In genomic region chr1:230867119-230867902, GRCh38 we compare ENCODE assay signal across 8 cellular contexts. TPM values are rescaled to one million over a fixed set of nuclear protein-coding genes. Genes with fewer than 3 reads are reported as not detected.
DNase-seq lines count a peak whose midpoint lies in the region; ATAC-seq and TF ChIP-seq lines count a peak whose summit lies in the region.

No MANE protein-coding gene starts in this region.

- H3K4me1 ChIP-seq in GM23248 (ENCODE audit: insufficient read depth): peaks cover 54% of the 10 kb centered on the region

- peak overlapping the region; percentile 89 for H3K4me2 ChIP-seq in GM23248 (ENCODE audit: unreplicated experiment)

- H2AFZ ChIP-seq in GM23248: peak overlapping the region; percentile 65

- H3K9ac ChIP-seq in GM23248: peak overlapping the region; percentile 78

- POLR2A ChIA-PET in T-cell (lab: Charles Lee): no interaction called here

- peak overlapping the region; percentile 71 for H3K27ac ChIP-seq in GM23248

- no peaks in the 10 kb centered on the region for H3K9me2 ChIP-seq in GM23248 (ENCODE audit: insufficient read depth)

- no peaks in the 10 kb centered on the region for H3K36me3 Mint-ChIP-seq in T-cell
- peaks cover 1% of the 10 kb centered on the region for H3K36me3 Mint-ChIP-seq in progenitor cell of endocrine pancreas (ENCODE audit: insufficient read depth)

- TF ChIP-seq CTCF in fibroblast of pulmonary artery (IDR thresholded peaks at IDR 0.05; ENCODE audit: low read length, missing control alignments) (no peak), progenitor cell of endocrine pancreas (IDR thresholded peaks at IDR 0.05; ENCODE audit: unreplicated experiment) (no peak)

- peaks cover 44% of the 10 kb centered on the region for H3F3A ChIP-seq in GM23248 (ENCODE audit: insufficient read depth)

- H3K9me3 Mint-ChIP-seq in T-cell: no peaks in the 10 kb centered on the region
- no peaks in the 10 kb centered on the region for H3K9me3 Mint-ChIP-seq in progenitor cell of endocrine pancreas (ENCODE audit: low read depth)

- H3K27ac Mint-ChIP-seq in T-cell: peak overlapping the region in 1 of 2 donors; percentile 43
- H3K27ac Mint-ChIP-seq in progenitor cell of endocrine pancreas: peak overlapping the region; percentile 95

- peak overlapping the region; percentile 87 for H3K4me3 ChIP-seq in GM23248
- peak overlapping the region; percentile 79 for H3K4me3 ChIP-seq in fibroblast of pulmonary artery (replicated peaks; ENCODE audit: low read depth, low read length)

- DNase-seq in GM23248 (peak; percentile 73), T-cell (no peak), fibroblast of pulmonary artery (ENCODE audit: low read depth) (no peak), progenitor cell of endocrine pancreas (ENCODE audit: low spot score, unreplicated experiment) (no peak), cortex of kidney (lab: John Stamatoyannopoulos, UW) (no peak), iPS-NIHi7 (ENCODE audit: extremely low spot score) (no peak), HuH-7 (ENCODE audit: low spot score) (no peak)

- peaks cover 20 to 27% of the 10 kb centered on the region in 2 donors for H3K27me3 Mint-ChIP-seq in T-cell
- H3K27me3 Mint-ChIP-seq in progenitor cell of endocrine pancreas: no peaks in the 10 kb centered on the region

- peak overlapping the region; percentile 81 to 87 (median 86) for H3K4me3 Mint-ChIP-seq in T-cell
- H3K4me3 Mint-ChIP-seq in progenitor cell of endocrine pancreas (ENCODE audit: low read depth): peak overlapping the region; percentile 91

- H3K4me1 Mint-ChIP-seq in T-cell (peaks cover 24 to 30% (median 29%) of the 10 kb centered on the region in 3 donors), progenitor cell of endocrine pancreas (ENCODE audit: low read depth) (peaks cover 45% of the 10 kb centered on the region)

- no peaks in the 10 kb centered on the region for H3K9me3 ChIP-seq in GM23248 (ENCODE audit: low read depth)

- CTCF ChIA-PET in T-cell (lab: Charles Lee): no interaction called here

- in situ Hi-C loops in GM23248 (cut with MboI): no loop called here

- no peaks in the 10 kb centered on the region for H3K36me3 ChIP-seq in GM23248 (ENCODE audit: low read depth)

- WGBS in GM23248 (ENCODE audit: low coverage in 1 of 2, low lambda C conversion rate in 2 of 2, missing lambda C conversion rate in 2 of 2), 2 experiments: 1% methylated on average over 17 of the region's 17 CpGs

- H3K27me3 ChIP-seq in GM23248 (replicated peaks; ENCODE audit: insufficient read depth): no peaks in the 10 kb centered on the region

- H4K20me1 ChIP-seq in GM23248 (ENCODE audit: insufficient read depth): no peaks in the 10 kb centered on the region; the same call in 1 of the 2 replicates

- peaks cover 55% of the 10 kb centered on the region for H3K79me2 ChIP-seq in GM23248 (ENCODE audit: insufficient read depth)

- no peak for ATAC-seq in T-cell (replicated peaks in 1 of 4)
- ATAC-seq in GM18870 (IDR thresholded peaks at IDR 0.05; ENCODE audit: unreplicated experiment): no peak

RNA-seq across cellular contexts. Expression of gene C1orf198, which starts 1.0 kb away (rescaled TPM):
- total RNA-seq in GM23248 (2014; rRNA removed; shearing (Covaris generic)): 108 and 123 TPM in 2 replicates
- polyA plus RNA-seq in GM23248 (2016; fragmentation: Nextera tagmentation; extraction: Ambion mirVana): 76.2 and 79.5 TPM in 2 replicates
- total RNA-seq in T-cell: 1 to 10 TPM; 3.6 to 5.9 (median 5.6) TPM
- 67.8 and 70.1 TPM in 2 replicates for total RNA-seq in progenitor cell of endocrine pancreas
